In genomic region chr7:16484453-16485158, GRCh38 we compare ENCODE assay signal across 13 cellular contexts. TPM values are rescaled to one million over a fixed set of nuclear protein-coding genes. Genes with fewer than 3 reads are reported as not detected.
DNase-seq lines count a peak whose midpoint lies in the region; ATAC-seq, FAIRE-seq and TF ChIP-seq lines count a peak whose summit lies in the region.
"Had no signal": no experiment of that assay in that cellular context is flagged by ENCODE, and none has a peak within 500 bp of the region (broad histone marks: within the 10 kb centered on the region; RNA-seq: fewer than 3 reads in every experiment).

No MANE protein-coding gene starts in this region.

- H3K9me1 ChIP-seq in keratinocyte (ENCODE audit: control insufficient read depth, extremely low read depth, insufficient read depth, low read length), result no peaks in the 10 kb centered on the region

- FAIRE-seq in D721Med (lab: Jason Lieb, UNC) (peak; percentile 79), keratinocyte (lab: Jason Lieb, UNC) (peak; percentile 87)

- no peak overlapping the region for H3K4me3 ChIP-seq in keratinocyte (ENCODE audit: control insufficient read depth in 2 of 3, extremely low read depth in 1 of 3, insufficient read depth in 2 of 3, low read depth in 1 of 3, low read length in 3 of 3)
- H3K4me3 ChIP-seq: BLaER1, esophagus squamous epithelium had no signal

- H3K4me2 ChIP-seq in keratinocyte (ENCODE audit: control insufficient read depth, extremely low read depth, insufficient read depth, low read depth, low read length), result no peak overlapping the region
- H3K4me2 ChIP-seq: BLaER1 had no signal

- H3K79me2 ChIP-seq in keratinocyte (ENCODE audit: control insufficient read depth, insufficient read depth, low read length), result no peaks in the 10 kb centered on the region

- H3K9ac ChIP-seq in keratinocyte (ENCODE audit: control insufficient read depth, extremely low read depth, insufficient read depth, low read length), result peak overlapping the region; percentile 11
- H3K9ac ChIP-seq: BLaER1 had no signal

- dilution Hi-C loops in keratinocyte (cut with MboI; ENCODE audit: extremely low pct_ligation_motif_present, low sequenced_read_pairs), result no loop called here

- H3K27me3 ChIP-seq in keratinocyte (ENCODE audit: control insufficient read depth, extremely low read depth, insufficient read depth, low read length), result no peaks in the 10 kb centered on the region
- H3K27me3 ChIP-seq: BLaER1, esophagus squamous epithelium had no signal

- peaks cover 14% of the 10 kb centered on the region for H3K4me1 ChIP-seq in keratinocyte (ENCODE audit: control insufficient read depth, extremely low read depth, insufficient read depth, low read length)
- H3K4me1 ChIP-seq: BLaER1, esophagus squamous epithelium had no signal

- no peaks in the 10 kb centered on the region for H3K9me3 ChIP-seq in keratinocyte (ENCODE audit: control insufficient read depth, low read depth, low read length)
- H3K9me3 ChIP-seq: BLaER1, esophagus squamous epithelium had no signal

- H3K36me3 ChIP-seq in keratinocyte (ENCODE audit: control insufficient read depth in 2 of 2, extremely low read depth in 1 of 2, insufficient read depth in 2 of 2, low read length in 2 of 2), result no peaks in the 10 kb centered on the region
- H3K36me3 ChIP-seq: BLaER1, esophagus squamous epithelium had no signal

- peak overlapping the region; percentile 56 for H3K27ac ChIP-seq in keratinocyte (ENCODE audit: control insufficient read depth, insufficient read depth, low read length)
- H3K27ac ChIP-seq: BLaER1, esophagus squamous epithelium had no signal

- no peak for TF ChIP-seq CTCF in D721Med (IDR thresholded peaks at IDR 0.05; ENCODE audit: insufficient read depth, missing control alignments)
- TF ChIP-seq CTCF in keratinocyte (optimal IDR thresholded peaks at IDR 0.05 in 1 of 3, IDR thresholded peaks at IDR 0.05 in 1 of 3, conservative IDR thresholded peaks at IDR 0.05 in 1 of 3; ENCODE audit: extremely low read depth in 1 of 3, insufficient read depth in 2 of 3, low read length in 3 of 3), result no peak

- no peak for ATAC-seq in GM19023 (IDR thresholded peaks at IDR 0.05; ENCODE audit: unreplicated experiment)
- ATAC-seq: activated naive CD8-positive, alpha-beta T cell treated with anti-CD3 and anti-CD28 coated beads, Interleukin-2, amount 50 U/mL, for 24 hours had no signal

- H2AFZ ChIP-seq in keratinocyte (ENCODE audit: control insufficient read depth, low read length), result no peak overlapping the region

- no peaks in the 10 kb centered on the region for H4K20me1 ChIP-seq in keratinocyte (ENCODE audit: control insufficient read depth, extremely low read depth, insufficient read depth, low read length)
- H4K20me1 ChIP-seq: BLaER1 had no signal

- DNase-seq in D721Med (ENCODE audit: insufficient read length, low spot score), result no peak
- peak; percentile 2 for DNase-seq in NCI-H128 (lab: John Stamatoyannopoulos, UW; ENCODE audit: unreplicated experiment)
- DNase-seq in astrocyte of the hippocampus (ENCODE audit: low read depth, low spot score), result peak; percentile 61
- peak; percentile 40 for DNase-seq in keratinocyte (ENCODE audit: low read depth, low spot score)
- DNase-seq in cortex of kidney (lab: John Stamatoyannopoulos, UW), result no peak
- no peak for DNase-seq in DMS153 (lab: John Stamatoyannopoulos, UW)
- no peak for DNase-seq in OCI-M2 (lab: John Stamatoyannopoulos, UW; ENCODE audit: unreplicated experiment)
- DNase-seq: activated naive CD8-positive, alpha-beta T cell treated with anti-CD3 and anti-CD28 coated beads, Interleukin-2, amount 50 U/mL, for 24 hours; esophagus squamous epithelium; NCI-H1092 treated with DMSO at 0.1 percent for 48 hours; SIG-M5 had no signal

RNA-seq across cellular contexts. Expression of gene SOSTDC1, which starts 19.1 kb away (rescaled TPM):
- 0.31 to 0.63 TPM (median 0.32 TPM) in 3 replicates for polyA plus RNA-seq in keratinocyte
- polyA plus RNA-seq in keratinocyte (2011; ENCODE audit: low read depth), result not detected
- polyA plus RNA-seq in keratinocyte (2011; cell fraction: cytosol; rRNA removed), result 0.22 and 0.23 TPM in 2 replicates
- 0.16 and 0.22 TPM in 2 replicates for polyA plus RNA-seq in keratinocyte (2011; cell fraction: nucleus; rRNA removed)
- 0.15 TPM in 1 of 2 replicates, not detected in the other for polyA plus RNA-seq in keratinocyte (2012; ENCODE audit: low replicate concordance)
- not detected in 3 replicates for polyA minus RNA-seq in keratinocyte
- polyA minus RNA-seq in keratinocyte (2011; cell fraction: cytosol; rRNA and poly(A)+ RNA removed), result not detected
- not detected in 2 replicates for polyA minus RNA-seq in keratinocyte (2011; cell fraction: nucleus; rRNA and poly(A)+ RNA removed)

RNA-seq across cellular contexts. Expression of gene LRRC72, which starts 42.0 kb away (rescaled TPM):
- not detected in 3 replicates for polyA plus RNA-seq in keratinocyte
- not detected for polyA plus RNA-seq in keratinocyte (2011; ENCODE audit: low read depth)
- polyA plus RNA-seq in keratinocyte (2011; cell fraction: cytosol; rRNA removed), result not detected in 2 replicates
- polyA plus RNA-seq in keratinocyte (2011; cell fraction: nucleus; rRNA removed), result not detected in 2 replicates
- not detected in 2 replicates for polyA plus RNA-seq in keratinocyte (2012; ENCODE audit: low replicate concordance)
- polyA minus RNA-seq in keratinocyte, result not detected in 3 replicates
- polyA minus RNA-seq in keratinocyte (2011; cell fraction: cytosol; rRNA and poly(A)+ RNA removed), result not detected
- not detected in 2 replicates for polyA minus RNA-seq in keratinocyte (2011; cell fraction: nucleus; rRNA and poly(A)+ RNA removed)

Comparison
In these comparisons a context has a peak if more than half of its experiments do, and no peak if none do; other contexts are left out.
1. DNase-seq: peak in NCI-H128 (single experiment), astrocyte of the hippocampus (single experiment) and keratinocyte (single experiment); none in D721Med (single experiment), cortex of kidney (single experiment), DMS153 (single experiment) and OCI-M2 (single experiment).